In genomic region chr7:6507906-6508305, GRCh38 we compare ENCODE assay signal across 37 cellular contexts. TPM values are rescaled to one million over a fixed set of nuclear protein-coding genes. Genes with fewer than 3 reads are reported as not detected.
"Had no signal": no experiment of that assay in that cellular context is flagged by ENCODE, and none has a peak within 500 bp of the region (broad histone marks: within the 10 kb centered on the region; RNA-seq: fewer than 3 reads in every experiment).

No MANE protein-coding gene starts in this region.

- H3K4me3 Mint-ChIP-seq: activated B cell treated with CpG ODN at 0.5 μM for 24 hours; activated CD4-positive, alpha-beta memory T cell treated with anti-CD3 and anti-CD28 coated beads for 36 hours; activated CD4-positive, alpha-beta T cell treated with anti-CD3 and anti-CD28 coated beads, Interleukin-2, amount 10 ng/mL, durations not matched to agents 24 days and 14 days; activated CD8-positive, alpha-beta T cell treated with anti-CD3 and anti-CD28 coated beads for 36 hours; activated naive CD4-positive, alpha-beta T cell treated with anti-CD3 and anti-CD28 coated beads for 36 hours; activated naive CD4-positive, alpha-beta T cell treated with anti-CD3 and anti-CD28 coated beads, Interleukin-2, amount 50 U/mL, for 24 hours; activated naive CD8-positive, alpha-beta T cell; activated naive CD8-positive, alpha-beta T cell treated with anti-CD3 and anti-CD28 coated beads, Interleukin-2, amount 10 ng/mL, durations not matched to agents 7 days and 5 days; activated naive CD8-positive, alpha-beta T cell treated with anti-CD3 and anti-CD28 coated beads, Interleukin-2, amount 50 U/mL, for 24 hours; activated T-cell treated with anti-CD3 and anti-CD28 coated beads, Interleukin-2, amount 50 U/mL, for 4 hours; activated T-cell treated with anti-CD3 and anti-CD28 coated beads, Interleukin-2, amount 50 U/mL, for 72 hours; activated T-helper 1 cell treated with anti-CD3 and anti-CD28 coated beads, Interleukin-12 subunit alpha, Interleukin-12 subunit beta, Interleukin-2, Interleukin-4 antibody, amounts not matched to agents 30 ng/mL and 10 ng/mL and 1 ng/mL, durations not matched to agents 14 hours and 24 hours and 36 hours; activated T-helper 17 cell treated with anti-CD3 and anti-CD28 coated beads, Interleukin-2, amount 50 U/mL, for 72 hours; T-helper 1 cell treated with Interleukin-12 subunit alpha and Interleukin-12 subunit beta and Interleukin-4 antibody, amounts not matched to agents 30 μg/mL and 1 μg/mL, for 36 hours; T-helper 2 cell treated with Interferon-gamma antibody and Interleukin-4, amounts not matched to agents 5 μg/mL and 100 μg/mL, for 36 hours had no signal

- H3K27ac Mint-ChIP-seq: activated B cell treated with CpG ODN at 0.5 μM for 24 hours; activated CD4-positive, alpha-beta memory T cell treated with anti-CD3 and anti-CD28 coated beads for 36 hours; activated CD4-positive, alpha-beta T cell treated with anti-CD3 and anti-CD28 coated beads, Interleukin-2, amount 10 ng/mL, durations not matched to agents 24 days and 14 days; activated CD8-positive, alpha-beta T cell treated with anti-CD3 and anti-CD28 coated beads for 36 hours; activated naive CD4-positive, alpha-beta T cell treated with anti-CD3 and anti-CD28 coated beads for 36 hours; activated naive CD4-positive, alpha-beta T cell treated with anti-CD3 and anti-CD28 coated beads, Interleukin-2, amount 50 U/mL, for 24 hours; activated naive CD8-positive, alpha-beta T cell; activated naive CD8-positive, alpha-beta T cell treated with anti-CD3 and anti-CD28 coated beads, Interleukin-2, amount 10 ng/mL, durations not matched to agents 7 days and 5 days; activated naive CD8-positive, alpha-beta T cell treated with anti-CD3 and anti-CD28 coated beads, Interleukin-2, amount 50 U/mL, for 24 hours; activated T-cell treated with anti-CD3 and anti-CD28 coated beads, Interleukin-2, amount 50 U/mL, for 72 hours; activated T-helper 1 cell treated with anti-CD3 and anti-CD28 coated beads, Interleukin-12 subunit alpha, Interleukin-12 subunit beta, Interleukin-2, Interleukin-4 antibody, amounts not matched to agents 30 ng/mL and 10 ng/mL and 1 ng/mL, durations not matched to agents 14 hours and 24 hours and 36 hours; activated T-helper 17 cell treated with anti-CD3 and anti-CD28 coated beads, Interleukin-2, amount 50 U/mL, for 72 hours; T-helper 1 cell treated with Interleukin-12 subunit alpha and Interleukin-12 subunit beta and Interleukin-4 antibody, amounts not matched to agents 30 μg/mL and 1 μg/mL, for 36 hours; T-helper 2 cell treated with Interferon-gamma antibody and Interleukin-4, amounts not matched to agents 5 μg/mL and 100 μg/mL, for 36 hours had no signal

- H3K27ac ChIP-seq: ascending aorta, body of pancreas, brain microvascular endothelial cell, breast epithelium, VCaP had no signal

- ATAC-seq: activated CD8-positive, alpha-beta T cell treated with anti-CD3 and anti-CD28 coated beads for 36 hours; activated naive CD8-positive, alpha-beta T cell treated with anti-CD3 and anti-CD28 coated beads, Interleukin-2, amount 50 U/mL, for 24 hours; activated T-cell treated with anti-CD3 and anti-CD28 coated beads, Interleukin-2, amount 50 U/mL, for 4 hours; activated T-cell treated with anti-CD3 and anti-CD28 coated beads, Interleukin-2, amount 50 U/mL, for 72 hours; activated T-helper 17 cell treated with anti-CD3 and anti-CD28 coated beads, Interleukin-2, amount 50 U/mL, for 72 hours; body of pancreas had no signal

- H3K36me3 ChIP-seq: ascending aorta, brain microvascular endothelial cell, breast epithelium had no signal

- H3K9me3 Mint-ChIP-seq: activated B cell treated with CpG ODN at 0.5 μM for 24 hours; activated CD4-positive, alpha-beta memory T cell treated with anti-CD3 and anti-CD28 coated beads for 36 hours; activated CD4-positive, alpha-beta T cell treated with anti-CD3 and anti-CD28 coated beads, Interleukin-2, amount 10 ng/mL, durations not matched to agents 24 days and 14 days; activated CD8-positive, alpha-beta T cell treated with anti-CD3 and anti-CD28 coated beads for 36 hours; activated naive CD4-positive, alpha-beta T cell treated with anti-CD3 and anti-CD28 coated beads for 36 hours; activated naive CD4-positive, alpha-beta T cell treated with anti-CD3 and anti-CD28 coated beads, Interleukin-2, amount 50 U/mL, for 24 hours; activated naive CD8-positive, alpha-beta T cell treated with anti-CD3 and anti-CD28 coated beads, Interleukin-2, amount 10 ng/mL, durations not matched to agents 7 days and 5 days; activated naive CD8-positive, alpha-beta T cell treated with anti-CD3 and anti-CD28 coated beads, Interleukin-2, amount 50 U/mL, for 24 hours; activated T-cell treated with anti-CD3 and anti-CD28 coated beads, Interleukin-2, amount 50 U/mL, for 4 hours; activated T-cell treated with anti-CD3 and anti-CD28 coated beads, Interleukin-2, amount 50 U/mL, for 72 hours; activated T-helper 1 cell treated with anti-CD3 and anti-CD28 coated beads, Interleukin-12 subunit alpha, Interleukin-12 subunit beta, Interleukin-2, Interleukin-4 antibody, amounts not matched to agents 30 ng/mL and 10 ng/mL and 1 ng/mL, durations not matched to agents 14 hours and 24 hours and 36 hours; activated T-helper 17 cell treated with anti-CD3 and anti-CD28 coated beads, Interleukin-2, amount 50 U/mL, for 72 hours; T-helper 1 cell treated with Interleukin-12 subunit alpha and Interleukin-12 subunit beta and Interleukin-4 antibody, amounts not matched to agents 30 μg/mL and 1 μg/mL, for 36 hours; T-helper 2 cell treated with Interferon-gamma antibody and Interleukin-4, amounts not matched to agents 5 μg/mL and 100 μg/mL, for 36 hours had no signal

- H3K9me3 ChIP-seq: ascending aorta, body of pancreas, breast epithelium had no signal

- DNase-seq: activated B cell treated with CpG ODN at 0.5 μM for 24 hours; activated CD4-positive, alpha-beta memory T cell treated with anti-CD3 and anti-CD28 coated beads for 36 hours; activated CD4-positive, alpha-beta T cell treated with anti-CD3 and anti-CD28 coated beads for 4 hours; activated CD4-positive, alpha-beta T cell treated with anti-CD3 and anti-CD28 coated beads, Interleukin-2, amount 10 ng/mL, durations not matched to agents 24 days and 14 days; activated CD4-positive, alpha-beta T cell treated with anti-CD3 and anti-CD28 coated beads, Interleukin-2, amount 50 U/mL, for 1 hour; activated CD4-positive, alpha-beta T cell treated with anti-CD3 and anti-CD28 coated beads, Interleukin-2, amount 50 U/mL, for 4 hours; activated CD4-positive, CD25-positive, alpha-beta regulatory T cell treated with anti-CD3 and anti-CD28 coated beads, Interleukin-2, amount 50 U/mL, for 72 hours; activated CD8-positive, alpha-beta memory T cell treated with anti-CD3 and anti-CD28 coated beads, Interleukin-2, amount 50 U/mL, for 4 hours; activated CD8-positive, alpha-beta T cell treated with anti-CD3 and anti-CD28 coated beads for 36 hours; activated effector memory CD4-positive, alpha-beta T cell treated with anti-CD3 and anti-CD28 coated beads, Interleukin-2, amount 50 U/mL, for 16 hours; activated gamma-delta T cell treated with Interleukin-2 at 50 U/mL for 16 hours; activated naive CD4-positive, alpha-beta T cell; activated naive CD4-positive, alpha-beta T cell treated with anti-CD3 and anti-CD28 coated beads for 36 hours; activated naive CD8-positive, alpha-beta T cell treated with anti-CD3 and anti-CD28 coated beads, Interleukin-2, amount 10 ng/mL, durations not matched to agents 7 days and 5 days; activated naive CD8-positive, alpha-beta T cell treated with anti-CD3 and anti-CD28 coated beads, Interleukin-2, amount 50 U/mL, for 24 hours; activated T-cell treated with anti-CD3 and anti-CD28 coated beads for 4 hours; activated T-cell treated with anti-CD3 and anti-CD28 coated beads, Interleukin-2, amount 50 U/mL, for 1 hour; activated T-cell treated with anti-CD3 and anti-CD28 coated beads, Interleukin-2, amount 50 U/mL, for 4 hours; activated T-cell treated with anti-CD3 and anti-CD28 coated beads, Interleukin-2, amount 50 U/mL, for 72 hours; amygdala; anterior cingulate cortex; body of pancreas; brain microvascular endothelial cell; central memory CD4-positive, alpha-beta T cell; T-helper 1 cell; T-helper 2 cell; T-helper 9 cell had no signal

- H3K4me3 ChIP-seq: ascending aorta, body of pancreas, breast epithelium had no signal

- H3K27me3 Mint-ChIP-seq: activated B cell treated with CpG ODN at 0.5 μM for 24 hours; activated CD4-positive, alpha-beta memory T cell treated with anti-CD3 and anti-CD28 coated beads for 36 hours; activated CD4-positive, alpha-beta T cell treated with anti-CD3 and anti-CD28 coated beads, Interleukin-2, amount 10 ng/mL, durations not matched to agents 24 days and 14 days; activated CD8-positive, alpha-beta T cell treated with anti-CD3 and anti-CD28 coated beads for 36 hours; activated naive CD4-positive, alpha-beta T cell treated with anti-CD3 and anti-CD28 coated beads, Interleukin-2, amount 50 U/mL, for 24 hours; activated naive CD8-positive, alpha-beta T cell; activated naive CD8-positive, alpha-beta T cell treated with anti-CD3 and anti-CD28 coated beads, Interleukin-2, amount 10 ng/mL, durations not matched to agents 7 days and 5 days; activated naive CD8-positive, alpha-beta T cell treated with anti-CD3 and anti-CD28 coated beads, Interleukin-2, amount 50 U/mL, for 24 hours; activated T-helper 17 cell treated with anti-CD3 and anti-CD28 coated beads, Interleukin-2, amount 50 U/mL, for 72 hours had no signal

- H3K4me1 Mint-ChIP-seq: activated naive CD4-positive, alpha-beta T cell treated with anti-CD3 and anti-CD28 coated beads, Interleukin-2, amount 50 U/mL, for 24 hours; activated naive CD8-positive, alpha-beta T cell treated with anti-CD3 and anti-CD28 coated beads, Interleukin-2, amount 10 ng/mL, durations not matched to agents 7 days and 5 days; activated T-helper 17 cell treated with anti-CD3 and anti-CD28 coated beads, Interleukin-2, amount 50 U/mL, for 72 hours had no signal

- H3K36me3 Mint-ChIP-seq: activated CD4-positive, alpha-beta memory T cell treated with anti-CD3 and anti-CD28 coated beads for 36 hours; activated naive CD4-positive, alpha-beta T cell treated with anti-CD3 and anti-CD28 coated beads, Interleukin-2, amount 50 U/mL, for 24 hours; activated naive CD8-positive, alpha-beta T cell; activated naive CD8-positive, alpha-beta T cell treated with anti-CD3 and anti-CD28 coated beads, Interleukin-2, amount 10 ng/mL, durations not matched to agents 7 days and 5 days had no signal

- H3K27me3 ChIP-seq: ascending aorta, body of pancreas, breast epithelium had no signal

RNA-seq across cellular contexts. Expression of gene GRID2IP, which starts 43.4 kb away (rescaled TPM):
- total RNA-seq: activated CD4-positive, alpha-beta T cell treated with anti-CD3 and anti-CD28 coated beads, Interleukin-2, amount 10 ng/mL, durations not matched to agents 24 days and 14 days; ascending aorta; cardiac septum had no signal
